In genomic region chr11:13349581-13349980, GRCh38 we compare ENCODE assay signal across 14 cellular contexts.
DNase-seq lines count a peak whose midpoint lies in the region; ATAC-seq and TF ChIP-seq lines count a peak whose summit lies in the region.
"Had no signal": no experiment of that assay in that cellular context is flagged by ENCODE, and none has a peak within 500 bp of the region (broad histone marks: within the 10 kb centered on the region; RNA-seq: fewer than 3 reads in every experiment).

No MANE protein-coding gene starts in this region.

- no peaks in the 10 kb centered on the region for H3K9me3 Mint-ChIP-seq in natural killer cell
- H3K9me3 Mint-ChIP-seq in natural killer cell treated with Interleukin-12 subunit alpha and Interleukin-12 subunit beta and Interleukin-15 and Interleukin-18, amount 100 ng/mL, for 72 hours = no peaks in the 10 kb centered on the region
- H3K9me3 Mint-ChIP-seq in effector memory CD8-positive, alpha-beta T cell = no peaks in the 10 kb centered on the region
- H3K9me3 Mint-ChIP-seq: CD4-positive, alpha-beta T cell had no signal

- no peaks in the 10 kb centered on the region for H3K36me3 Mint-ChIP-seq in natural killer cell
- H3K36me3 Mint-ChIP-seq in natural killer cell treated with Interleukin-12 subunit alpha and Interleukin-12 subunit beta and Interleukin-15 and Interleukin-18, amount 100 ng/mL, for 72 hours = peaks cover 12% of the 10 kb centered on the region
- H3K36me3 Mint-ChIP-seq in T-helper 17 cell (ENCODE audit: low read depth) = peaks cover 18% of the 10 kb centered on the region
- peaks cover 39% of the 10 kb centered on the region for H3K36me3 Mint-ChIP-seq in effector memory CD8-positive, alpha-beta T cell (ENCODE audit: insufficient read depth)

- no peak for TF ChIP-seq CTCF in natural killer cell (IDR thresholded peaks at IDR 0.05)

- peak overlapping the region; percentile 67 to 68 for H3K27ac Mint-ChIP-seq in natural killer cell
- peak overlapping the region in 1 of 2 donors; percentile 64 for H3K27ac Mint-ChIP-seq in natural killer cell treated with Interleukin-12 subunit alpha and Interleukin-12 subunit beta and Interleukin-15 and Interleukin-18, amount 100 ng/mL, for 72 hours
- peak overlapping the region; percentile 95 for H3K27ac Mint-ChIP-seq in T-helper 17 cell
- peak overlapping the region; percentile 56 to 92 for H3K27ac Mint-ChIP-seq in effector memory CD8-positive, alpha-beta T cell
- H3K27ac Mint-ChIP-seq: CD4-positive, alpha-beta T cell had no signal

- ATAC-seq in natural killer cell (no peak), T-helper 17 cell (no peak), HG03039 (IDR thresholded peaks at IDR 0.05; ENCODE audit: unreplicated experiment) (no peak)
- no peak for ATAC-seq in natural killer cell treated with Interleukin-12 subunit alpha and Interleukin-12 subunit beta and Interleukin-15 and Interleukin-18, amount 100 ng/mL, for 72 hours
- no peak for ATAC-seq in effector memory CD8-positive, alpha-beta T cell (replicated peaks)

- intact Hi-C loops in natural killer cell (cut with micrococcal nuclease) = no loop called here

- peaks cover 66 to 72% of the 10 kb centered on the region in 2 donors for H3K4me1 Mint-ChIP-seq in natural killer cell
- peaks cover 40 to 48% of the 10 kb centered on the region in 2 donors for H3K4me1 Mint-ChIP-seq in natural killer cell treated with Interleukin-12 subunit alpha and Interleukin-12 subunit beta and Interleukin-15 and Interleukin-18, amount 100 ng/mL, for 72 hours (ENCODE audit: low read depth in 2 of 2)
- peaks cover 43% of the 10 kb centered on the region for H3K4me1 Mint-ChIP-seq in T-helper 17 cell
- H3K4me1 Mint-ChIP-seq in effector memory CD8-positive, alpha-beta T cell (ENCODE audit: low read depth in 2 of 2) = peaks cover 49 to 51% of the 10 kb centered on the region in 2 donors

- H3K9me3 ChIP-seq in T-helper 17 cell (ENCODE audit: control insufficient read depth, low read length, poor library complexity, severe bottlenecking) = no peaks in the 10 kb centered on the region
- H3K9me3 ChIP-seq: BE2C, Caco-2, HAP-1 had no signal

- H3K4me3 Mint-ChIP-seq in natural killer cell (no peak overlapping the region), T-helper 17 cell (no peak overlapping the region)
- no peak overlapping the region for H3K4me3 Mint-ChIP-seq in natural killer cell treated with Interleukin-12 subunit alpha and Interleukin-12 subunit beta and Interleukin-15 and Interleukin-18, amount 100 ng/mL, for 72 hours
- H3K4me3 Mint-ChIP-seq in effector memory CD8-positive, alpha-beta T cell = no peak overlapping the region
- H3K4me3 Mint-ChIP-seq: CD4-positive, alpha-beta T cell had no signal

- DNase-seq in natural killer cell (no peak), T-helper 17 cell (no peak), HUDEP-2 (lab: John Stamatoyannopoulos, UW; ENCODE audit: unreplicated experiment in 76 of 76) (no peak), NCI-H446 (lab: John Stamatoyannopoulos, UW) (no peak)
- DNase-seq in natural killer cell treated with Interleukin-12 subunit alpha and Interleukin-12 subunit beta and Interleukin-15 and Interleukin-18, amount 100 ng/mL, for 72 hours (ENCODE audit: low spot score) = no peak
- no peak for DNase-seq in effector memory CD8-positive, alpha-beta T cell
- DNase-seq: ACHN; BE2C; Caco-2; CD4-positive, alpha-beta T cell; GM23248; IMR-90 had no signal

- H3K27me3 Mint-ChIP-seq in natural killer cell (ENCODE audit: low read depth in 2 of 2) = no peaks in the 10 kb centered on the region
- H3K27me3 Mint-ChIP-seq in natural killer cell treated with Interleukin-12 subunit alpha and Interleukin-12 subunit beta and Interleukin-15 and Interleukin-18, amount 100 ng/mL, for 72 hours = no peaks in the 10 kb centered on the region
- no peaks in the 10 kb centered on the region for H3K27me3 Mint-ChIP-seq in T-helper 17 cell
- H3K27me3 Mint-ChIP-seq in effector memory CD8-positive, alpha-beta T cell = no peaks in the 10 kb centered on the region
- H3K27me3 Mint-ChIP-seq: CD4-positive, alpha-beta T cell had no signal
